1 cellular context compared by ENCODE assay signal in the genomic region with DNA sequence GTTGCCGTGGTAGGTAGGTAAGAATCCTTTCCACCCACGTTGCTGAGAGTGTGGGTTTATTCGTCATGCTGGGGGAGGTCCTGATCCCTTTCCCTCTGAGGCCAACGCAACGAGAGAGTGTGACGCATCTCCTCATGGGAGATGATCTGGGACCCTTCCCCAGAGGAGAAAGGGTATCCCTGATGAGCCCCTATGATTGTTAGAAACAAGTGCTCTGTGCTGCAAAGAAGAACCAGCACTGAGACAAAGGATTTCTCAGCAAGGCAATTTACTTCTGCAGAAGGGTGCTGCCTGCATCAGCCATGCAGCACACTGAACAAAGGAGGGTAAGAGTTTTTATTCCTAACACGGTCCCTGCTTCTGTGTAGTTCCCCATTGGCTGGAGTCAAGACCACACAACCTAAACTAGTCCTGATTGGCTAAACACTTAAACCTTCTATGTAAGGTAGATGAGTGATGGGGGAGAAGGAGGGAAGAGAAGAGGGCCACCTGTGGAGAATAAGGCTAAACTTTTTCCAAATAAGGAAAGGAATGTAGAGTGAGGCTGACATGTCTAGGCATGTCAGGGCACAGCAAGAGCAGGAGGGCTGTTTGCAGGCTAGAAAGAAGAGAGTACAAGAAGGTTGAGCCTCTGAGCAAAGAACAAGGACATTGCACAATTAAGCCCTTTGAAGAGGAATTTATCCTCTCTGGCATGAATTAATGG.
A peak's percentile ranks its signal among the peaks of the same experiment; 100 is the strongest.
TF ChIP-seq lines count a peak whose summit lies in the region.

No MANE protein-coding gene starts in this region.

TF ChIP-seq in HepG2, 621 proteins besides CTCF, POLR2A, EP300 and RAD21:
- no peak for TF ChIP-seq BCL6 (CRISPR knock-in tag; IDR thresholded peaks at IDR 0.05)
- TF ChIP-seq ZNF562 (CRISPR knock-in tag; IDR thresholded peaks at IDR 0.05; ENCODE audit: borderline replicate concordance) = peak; percentile 95
- TF ChIP-seq, protein P1, sequence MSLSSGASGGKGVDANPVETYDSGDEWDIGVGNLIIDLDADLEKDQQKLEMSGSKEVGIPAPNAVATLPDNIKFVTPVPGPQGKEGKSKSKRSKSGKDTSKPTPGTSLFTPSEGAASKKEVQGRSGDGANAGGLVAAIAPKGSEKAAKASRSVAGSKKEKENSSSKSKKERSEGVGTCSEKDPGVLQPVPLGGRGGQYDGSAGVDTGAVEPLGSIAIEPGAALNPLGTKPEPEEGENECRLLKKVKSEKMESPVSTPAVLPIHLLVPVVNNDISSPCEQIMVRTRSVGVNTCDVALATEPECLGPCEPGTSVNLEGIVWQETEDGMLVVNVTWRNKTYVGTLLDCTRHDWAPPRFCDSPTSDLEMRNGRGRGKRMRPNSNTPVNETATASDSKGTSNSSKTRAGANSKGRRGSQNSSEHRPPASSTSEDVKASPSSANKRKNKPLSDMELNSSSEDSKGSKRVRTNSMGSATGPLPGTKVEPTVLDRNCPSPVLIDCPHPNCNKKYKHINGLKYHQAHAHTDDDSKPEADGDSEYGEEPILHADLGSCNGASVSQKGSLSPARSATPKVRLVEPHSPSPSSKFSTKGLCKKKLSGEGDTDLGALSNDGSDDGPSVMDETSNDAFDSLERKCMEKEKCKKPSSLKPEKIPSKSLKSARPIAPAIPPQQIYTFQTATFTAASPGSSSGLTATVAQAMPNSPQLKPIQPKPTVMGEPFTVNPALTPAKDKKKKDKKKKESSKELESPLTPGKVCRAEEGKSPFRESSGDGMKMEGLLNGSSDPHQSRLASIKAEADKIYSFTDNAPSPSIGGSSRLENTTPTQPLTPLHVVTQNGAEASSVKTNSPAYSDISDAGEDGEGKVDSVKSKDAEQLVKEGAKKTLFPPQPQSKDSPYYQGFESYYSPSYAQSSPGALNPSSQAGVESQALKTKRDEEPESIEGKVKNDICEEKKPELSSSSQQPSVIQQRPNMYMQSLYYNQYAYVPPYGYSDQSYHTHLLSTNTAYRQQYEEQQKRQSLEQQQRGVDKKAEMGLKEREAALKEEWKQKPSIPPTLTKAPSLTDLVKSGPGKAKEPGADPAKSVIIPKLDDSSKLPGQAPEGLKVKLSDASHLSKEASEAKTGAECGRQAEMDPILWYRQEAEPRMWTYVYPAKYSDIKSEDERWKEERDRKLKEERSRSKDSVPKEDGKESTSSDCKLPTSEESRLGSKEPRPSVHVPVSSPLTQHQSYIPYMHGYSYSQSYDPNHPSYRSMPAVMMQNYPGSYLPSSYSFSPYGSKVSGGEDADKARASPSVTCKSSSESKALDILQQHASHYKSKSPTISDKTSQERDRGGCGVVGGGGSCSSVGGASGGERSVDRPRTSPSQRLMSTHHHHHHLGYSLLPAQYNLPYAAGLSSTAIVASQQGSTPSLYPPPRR (CRISPR knock-in tag; IDR thresholded peaks at IDR 0.05; ENCODE audit: borderline replicate concordance) = no peak
- TF ChIP-seq SETDB1 (CRISPR knock-in tag; IDR thresholded peaks at IDR 0.05; ENCODE audit: borderline replicate concordance) = peak; percentile 94
- peak; percentile 96 for TF ChIP-seq TP53 (CRISPR knock-in tag; conservative IDR thresholded peaks at IDR 0.05)
- no peak for TF ChIP-seq STAT5B (CRISPR knock-in tag; IDR thresholded peaks at IDR 0.05)
- TF ChIP-seq, protein P2, sequence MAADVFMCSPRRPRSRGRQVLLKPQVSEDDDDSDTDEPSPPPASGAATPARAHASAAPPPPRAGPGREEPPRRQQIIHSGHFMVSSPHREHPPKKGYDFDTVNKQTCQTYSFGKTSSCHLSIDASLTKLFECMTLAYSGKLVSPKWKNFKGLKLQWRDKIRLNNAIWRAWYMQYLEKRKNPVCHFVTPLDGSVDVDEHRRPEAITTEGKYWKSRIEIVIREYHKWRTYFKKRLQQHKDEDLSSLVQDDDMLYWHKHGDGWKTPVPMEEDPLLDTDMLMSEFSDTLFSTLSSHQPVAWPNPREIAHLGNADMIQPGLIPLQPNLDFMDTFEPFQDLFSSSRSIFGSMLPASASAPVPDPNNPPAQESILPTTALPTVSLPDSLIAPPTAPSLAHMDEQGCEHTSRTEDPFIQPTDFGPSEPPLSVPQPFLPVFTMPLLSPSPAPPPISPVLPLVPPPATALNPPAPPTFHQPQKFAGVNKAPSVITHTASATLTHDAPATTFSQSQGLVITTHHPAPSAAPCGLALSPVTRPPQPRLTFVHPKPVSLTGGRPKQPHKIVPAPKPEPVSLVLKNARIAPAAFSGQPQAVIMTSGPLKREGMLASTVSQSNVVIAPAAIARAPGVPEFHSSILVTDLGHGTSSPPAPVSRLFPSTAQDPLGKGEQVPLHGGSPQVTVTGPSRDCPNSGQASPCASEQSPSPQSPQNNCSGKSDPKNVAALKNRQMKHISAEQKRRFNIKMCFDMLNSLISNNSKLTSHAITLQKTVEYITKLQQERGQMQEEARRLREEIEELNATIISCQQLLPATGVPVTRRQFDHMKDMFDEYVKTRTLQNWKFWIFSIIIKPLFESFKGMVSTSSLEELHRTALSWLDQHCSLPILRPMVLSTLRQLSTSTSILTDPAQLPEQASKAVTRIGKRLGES (CRISPR knock-in tag; IDR thresholded peaks at IDR 0.05; ENCODE audit: borderline replicate concordance) = no peak
- TF ChIP-seq, protein P3, sequence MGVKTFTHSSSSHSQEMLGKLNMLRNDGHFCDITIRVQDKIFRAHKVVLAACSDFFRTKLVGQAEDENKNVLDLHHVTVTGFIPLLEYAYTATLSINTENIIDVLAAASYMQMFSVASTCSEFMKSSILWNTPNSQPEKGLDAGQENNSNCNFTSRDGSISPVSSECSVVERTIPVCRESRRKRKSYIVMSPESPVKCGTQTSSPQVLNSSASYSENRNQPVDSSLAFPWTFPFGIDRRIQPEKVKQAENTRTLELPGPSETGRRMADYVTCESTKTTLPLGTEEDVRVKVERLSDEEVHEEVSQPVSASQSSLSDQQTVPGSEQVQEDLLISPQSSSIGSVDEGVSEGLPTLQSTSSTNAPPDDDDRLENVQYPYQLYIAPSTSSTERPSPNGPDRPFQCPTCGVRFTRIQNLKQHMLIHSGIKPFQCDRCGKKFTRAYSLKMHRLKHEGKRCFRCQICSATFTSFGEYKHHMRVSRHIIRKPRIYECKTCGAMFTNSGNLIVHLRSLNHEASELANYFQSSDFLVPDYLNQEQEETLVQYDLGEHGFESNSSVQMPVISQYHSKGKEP (CRISPR knock-in tag; IDR thresholded peaks at IDR 0.05) = no peak
- peak; percentile 50; the same call in 1 of the 2 replicates for TF ChIP-seq SRF (IDR thresholded peaks at IDR 0.05; ENCODE audit: low read depth, low read length)
- TF ChIP-seq HDAC2 (CRISPR knock-in tag; IDR thresholded peaks at IDR 0.05) = no peak
- no peak for TF ChIP-seq NFYB (CRISPR knock-in tag; IDR thresholded peaks at IDR 0.05)
